In the genomic region with DNA sequence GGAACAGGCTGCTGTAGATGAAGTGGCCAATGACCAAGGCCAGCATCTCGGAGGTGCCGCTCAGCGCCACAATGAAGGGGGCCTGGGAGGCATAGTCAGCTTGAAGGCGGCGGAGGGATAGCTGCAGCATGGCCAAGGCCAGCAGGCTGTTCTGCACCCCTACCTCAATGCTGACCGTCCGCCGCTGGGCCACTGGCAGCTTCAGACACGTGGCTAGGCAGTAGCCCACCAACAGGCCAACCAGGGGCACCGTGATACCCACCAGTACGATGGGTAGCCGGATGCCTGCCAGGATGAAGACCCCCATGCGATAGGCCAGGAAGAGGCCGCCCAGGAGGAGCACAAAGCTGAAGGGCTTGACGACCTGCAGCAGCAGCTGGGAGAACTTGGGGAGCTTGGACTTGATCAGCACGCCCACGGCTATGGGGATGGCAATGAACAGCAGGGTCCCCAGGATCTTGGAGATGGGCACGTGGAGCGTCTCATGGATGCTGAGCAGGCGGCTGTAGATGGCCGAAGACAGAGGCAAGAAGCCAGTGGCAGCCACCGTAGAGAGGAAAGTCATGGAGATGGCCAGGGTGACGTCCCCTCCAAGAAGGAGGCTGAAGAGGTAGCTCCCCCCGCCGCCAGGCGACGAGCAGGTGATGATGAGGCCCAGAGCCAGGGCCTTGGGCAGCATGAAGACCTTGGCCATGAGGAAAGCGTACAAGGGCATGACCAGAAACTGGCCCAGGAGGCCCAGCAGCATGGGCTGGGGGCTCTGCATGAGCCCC, we compare ENCODE assay signal across 11 cellular contexts. TPM values are rescaled to one million over a fixed set of nuclear protein-coding genes. Genes with fewer than 3 reads are reported as not detected.
A peak's percentile ranks its signal among the peaks of the same experiment; 100 is the strongest.
DNase-seq lines count a peak whose midpoint lies in the region; ATAC-seq and TF ChIP-seq lines count a peak whose summit lies in the region.
"Had no signal": no experiment of that assay in that cellular context is flagged by ENCODE, and none has a peak within 500 bp of the region (broad histone marks: within the 10 kb centered on the region; RNA-seq: fewer than 3 reads in every experiment).

No MANE protein-coding gene starts in this region.

- TF ChIP-seq CTCF in RWPE2 (IDR thresholded peaks at IDR 0.05; ENCODE audit: poor library complexity, severe bottlenecking) = no peak

- DNase-seq in activated T-cell treated with anti-CD3 and anti-CD28 coated beads, Interleukin-2, amount 50 U/mL, for 4 hours = no peak
- no peak for DNase-seq in activated T-cell treated with anti-CD3 and anti-CD28 coated beads, Interleukin-2, amount 50 U/mL, for 48 hours
- DNase-seq in RWPE2 (ENCODE audit: low spot score) (peak; percentile 36), immature natural killer cell (no peak), NCI-H526 (lab: John Stamatoyannopoulos, UW) (no peak), NCI-H2227 treated with DMSO at 0.1 percent for 48 hours (lab: John Stamatoyannopoulos, UW) (no peak)
- DNase-seq: NCI-H1105; stimulated activated CD4-positive, alpha-beta T cell treated with anti-CD3 and anti-CD28 coated beads, Interleukin-2, amount 100 ng/mL, for 24 hours; T-helper 9 cell had no signal

- H3K4me1 Mint-ChIP-seq in activated T-cell treated with anti-CD3 and anti-CD28 coated beads, Interleukin-2, amount 50 U/mL, for 4 hours (ENCODE audit: low read depth) = peaks cover 26% of the 10 kb centered on the region
- peaks cover 22 to 28% of the 10 kb centered on the region in 2 donors for H3K4me1 Mint-ChIP-seq in immature natural killer cell
- peaks cover 43% of the 10 kb centered on the region for H3K4me1 Mint-ChIP-seq in stimulated activated memory B cell treated with anti-CD40 and anti-IgM and Interleukin-4, amounts not matched to agents 10 μg/mL and 1 μg/mL and 100 μg/mL, for 72 hours

- H3K36me3 ChIP-seq in RWPE2 (ENCODE audit: low read depth) = peaks cover 32% of the 10 kb centered on the region

- H3K9me3 Mint-ChIP-seq in activated T-cell treated with anti-CD3 and anti-CD28 coated beads, Interleukin-2, amount 50 U/mL, for 4 hours = no peaks in the 10 kb centered on the region
- no peaks in the 10 kb centered on the region for H3K9me3 Mint-ChIP-seq in immature natural killer cell
- no peaks in the 10 kb centered on the region for H3K9me3 Mint-ChIP-seq in stimulated activated memory B cell treated with anti-CD40 and anti-IgM and Interleukin-4, amounts not matched to agents 10 μg/mL and 1 μg/mL and 100 μg/mL, for 72 hours

- peak overlapping the region; percentile 53 to 92 (median 86) for H3K27ac Mint-ChIP-seq in immature natural killer cell
- H3K27ac Mint-ChIP-seq in stimulated activated memory B cell treated with anti-CD40 and anti-IgM and Interleukin-4, amounts not matched to agents 10 μg/mL and 1 μg/mL and 100 μg/mL, for 72 hours = no peak overlapping the region

- peak overlapping the region; percentile 80 for H3K27ac ChIP-seq in RWPE2 (ENCODE audit: poor library complexity, severe bottlenecking)

- no peak for ATAC-seq in activated T-cell treated with anti-CD3 and anti-CD28 coated beads, Interleukin-2, amount 50 U/mL, for 4 hours
- ATAC-seq in RWPE2 (ENCODE audit: low read depth) (no peak), HG02973 (IDR thresholded peaks at IDR 0.05; ENCODE audit: unreplicated experiment) (no peak)
- no peak for ATAC-seq in stimulated activated memory B cell treated with anti-CD40 and anti-IgM and Interleukin-4, amounts not matched to agents 10 μg/mL and 1 μg/mL and 100 μg/mL, for 72 hours

- H3K9me3 ChIP-seq in RWPE2 (ENCODE audit: severe bottlenecking) = no peaks in the 10 kb centered on the region

- no peaks in the 10 kb centered on the region for H3K4me1 ChIP-seq in RWPE2 (ENCODE audit: insufficient read depth, poor library complexity, severe bottlenecking)

- no peaks in the 10 kb centered on the region for H3K27me3 Mint-ChIP-seq in activated T-cell treated with anti-CD3 and anti-CD28 coated beads, Interleukin-2, amount 50 U/mL, for 4 hours (ENCODE audit: low read depth)
- H3K27me3 Mint-ChIP-seq in immature natural killer cell (ENCODE audit: low read depth in 3 of 3) = peaks cover 1 to 11% (median 6%) of the 10 kb centered on the region in 3 donors
- H3K27me3 Mint-ChIP-seq in stimulated activated memory B cell treated with anti-CD40 and anti-IgM and Interleukin-4, amounts not matched to agents 10 μg/mL and 1 μg/mL and 100 μg/mL, for 72 hours = no peaks in the 10 kb centered on the region

- H3K27me3 ChIP-seq in RWPE2 (ENCODE audit: insufficient read depth, poor library complexity, severe bottlenecking) = no peaks in the 10 kb centered on the region

- no peaks in the 10 kb centered on the region for H3K36me3 Mint-ChIP-seq in activated T-cell treated with anti-CD3 and anti-CD28 coated beads, Interleukin-2, amount 50 U/mL, for 4 hours (ENCODE audit: insufficient read depth)
- no peaks in the 10 kb centered on the region for H3K36me3 Mint-ChIP-seq in immature natural killer cell
- peaks cover 14% of the 10 kb centered on the region for H3K36me3 Mint-ChIP-seq in stimulated activated memory B cell treated with anti-CD40 and anti-IgM and Interleukin-4, amounts not matched to agents 10 μg/mL and 1 μg/mL and 100 μg/mL, for 72 hours

- no peak overlapping the region for H3K4me3 ChIP-seq in RWPE2 (ENCODE audit: severe bottlenecking)

- H3K4me3 Mint-ChIP-seq in activated T-cell treated with anti-CD3 and anti-CD28 coated beads, Interleukin-2, amount 50 U/mL, for 4 hours = peak overlapping the region; percentile 82
- H3K4me3 Mint-ChIP-seq in immature natural killer cell = peak overlapping the region; percentile 57 to 81 (median 71)
- H3K4me3 Mint-ChIP-seq in stimulated activated memory B cell treated with anti-CD40 and anti-IgM and Interleukin-4, amounts not matched to agents 10 μg/mL and 1 μg/mL and 100 μg/mL, for 72 hours = peak overlapping the region; percentile 21

RNA-seq across cellular contexts. Expression of a gene that starts 1.3 kb away (rescaled TPM):
- 10 to 100 TPM; 51.5 to 63.2 (median 59.1) TPM for total RNA-seq in activated T-cell treated with anti-CD3 and anti-CD28 coated beads, Interleukin-2, amount 50 U/mL, for 4 hours
- polyA plus RNA-seq in immature natural killer cell = 10 to 100 TPM; 56.3 to 68.9 (median 61.2) TPM

RNA-seq across cellular contexts. Expression of a gene that starts 2.7 kb away (rescaled TPM):
- total RNA-seq in activated T-cell treated with anti-CD3 and anti-CD28 coated beads, Interleukin-2, amount 50 U/mL, for 4 hours = 10 to 100 TPM; 31.3 to 32.0 (median 31.9) TPM
- 100 to 1,000 TPM in 1 of 3 donors, 10 to 100 TPM in 2; 53.1 to 110 (median 91.1) TPM for polyA plus RNA-seq in immature natural killer cell

RNA-seq across cellular contexts. Expression of a gene that starts 8.6 kb away (rescaled TPM):
- 10 to 100 TPM; 76.1 to 89.9 (median 88.1) TPM for total RNA-seq in activated T-cell treated with anti-CD3 and anti-CD28 coated beads, Interleukin-2, amount 50 U/mL, for 4 hours
- 10 to 100 TPM; 30.5 to 65.0 (median 52.4) TPM for polyA plus RNA-seq in immature natural killer cell

RNA-seq across cellular contexts. Expression of a gene that starts 28.3 kb away (rescaled TPM):
- total RNA-seq in activated T-cell treated with anti-CD3 and anti-CD28 coated beads, Interleukin-2, amount 50 U/mL, for 4 hours = 10 to 100 TPM; 30.4 to 40.7 (median 30.8) TPM
- polyA plus RNA-seq in immature natural killer cell = 10 to 100 TPM; 27.1 to 31.3 (median 30.1) TPM

RNA-seq across cellular contexts. Expression of a gene that starts 29.6 kb away (rescaled TPM):
- total RNA-seq in activated T-cell treated with anti-CD3 and anti-CD28 coated beads, Interleukin-2, amount 50 U/mL, for 4 hours = 10 to 100 TPM; 26.6 to 33.8 (median 27.6) TPM
- polyA plus RNA-seq in immature natural killer cell = 1 to 10 TPM in 1 of 3 donors, under 1 TPM in 1, not detected in 1; 0.20 to 1.4 TPM

Comparison
In these comparisons a context has a peak if more than half of its experiments do, and no peak if none do; other contexts are left out.
1. H3K4me3 Mint-ChIP-seq: peak in every context shown above with its lines; median percentile 82 in activated T-cell treated with anti-CD3 and anti-CD28 coated beads, Interleukin-2, amount 50 U/mL, for 4 hours; 71 in immature natural killer cell; 21 in stimulated activated memory B cell treated with anti-CD40 and anti-IgM and Interleukin-4, amounts not matched to agents 10 μg/mL and 1 μg/mL and 100 μg/mL, for 72 hours.